ENCODE assay signal across 1 cellular context in genomic region chr2:188316791-188317423, GRCh38.
TF ChIP-seq lines count a peak whose summit lies in the region.

No MANE protein-coding gene starts in this region.

TF ChIP-seq in HEK293, 187 proteins besides CTCF, POLR2A, EP300 and RAD21 (continued from another document):
- no peak for TF ChIP-seq ZSCAN18 (tag by site-specific recombination; IDR thresholded peaks at IDR 0.05)
- no peak for TF ChIP-seq ZSCAN23 (tag by site-specific recombination; IDR thresholded peaks at IDR 0.05)
- TF ChIP-seq ZNF335 (tag by site-specific recombination; conservative IDR thresholded peaks at IDR 0.05) = no peak
